In the genomic region with DNA sequence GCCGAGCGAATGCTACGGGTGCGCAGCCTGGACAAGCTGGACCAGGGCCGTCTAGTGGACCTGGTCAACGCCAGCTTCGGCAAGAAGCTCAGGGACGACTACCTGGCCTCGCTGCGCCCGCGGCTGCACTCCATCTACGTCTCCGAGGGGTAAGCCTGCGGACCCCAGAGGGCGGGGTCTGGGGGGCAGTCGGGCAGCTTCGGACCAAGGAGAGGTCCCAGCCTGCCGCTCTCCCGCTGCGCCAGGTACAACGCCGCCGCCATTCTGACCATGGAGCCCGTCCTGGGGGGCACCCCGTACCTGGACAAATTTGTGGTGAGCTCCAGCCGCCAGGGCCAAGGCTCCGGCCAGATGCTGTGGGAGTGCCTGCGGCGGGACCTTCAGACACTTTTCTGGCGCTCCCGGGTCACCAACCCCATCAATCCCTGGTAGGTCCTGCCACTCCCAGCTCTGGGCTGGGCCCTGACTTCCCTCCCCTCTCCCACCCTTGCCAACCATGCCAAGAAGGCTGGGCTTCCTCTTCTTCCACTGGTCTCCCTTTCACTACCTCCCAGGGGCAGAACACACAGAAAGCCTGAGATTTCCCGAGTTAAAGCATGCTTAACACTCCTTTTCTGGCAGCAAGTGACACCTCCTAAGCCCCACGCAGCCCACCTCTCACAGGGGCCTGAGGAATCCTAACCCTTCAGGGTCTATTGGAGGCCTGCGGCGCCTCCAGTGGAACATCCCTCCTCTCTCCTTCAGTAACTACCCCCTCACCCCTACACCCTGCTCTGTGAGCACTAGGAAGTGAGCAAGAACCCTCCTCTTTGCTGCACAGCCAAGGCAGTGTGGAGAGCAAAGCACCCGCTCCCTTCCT, we compare ENCODE assay signal across 8 cellular contexts. TPM values are rescaled to one million over a fixed set of nuclear protein-coding genes. Genes with fewer than 3 reads are reported as not detected.
DNase-seq lines count a peak whose midpoint lies in the region; ATAC-seq, FAIRE-seq and TF ChIP-seq lines count a peak whose summit lies in the region.

No MANE protein-coding gene starts in this region.

- H3K27ac ChIP-seq in K562 (ENCODE audit: extremely low read depth, low read depth, low read length) (no peak overlapping the region), HepG2 (ENCODE audit: extremely low read length, insufficient read depth, low read length) (no peak overlapping the region), upper lobe of left lung (peak overlapping the region in 2 of 4 donors; percentile 78 to 81)

- no peak for TF ChIP-seq RAD21 in K562 (CRISPR knock-in tag; conservative IDR thresholded peaks at IDR 0.05 in 1 of 2, IDR thresholded peaks at IDR 0.05 in 1 of 2)
- no peak for TF ChIP-seq RAD21 in HepG2 (CRISPR knock-in tag; IDR thresholded peaks at IDR 0.05)

- peaks cover 11% of the 10 kb centered on the region; the same call in 1 of the 2 replicates for H4K20me1 ChIP-seq in K562 (replicated peaks; ENCODE audit: control insufficient read depth, insufficient read depth, low read length)
- H4K20me1 ChIP-seq in HepG2 (ENCODE audit: insufficient read depth, low read length): no peaks in the 10 kb centered on the region

- H3K79me2 ChIP-seq in K562 (ENCODE audit: control insufficient read depth, insufficient read depth, low read length): no peaks in the 10 kb centered on the region
- H3K79me2 ChIP-seq in HepG2 (ENCODE audit: insufficient read depth, low read length): no peaks in the 10 kb centered on the region

- H3K36me3 ChIP-seq in K562 (ENCODE audit: control insufficient read depth, insufficient read depth, low read length): peaks cover 13% of the 10 kb centered on the region; the same call in 1 of the 3 replicates
- peaks cover 1 to 17% of the 10 kb centered on the region in 2 experiments; a peak in 3 of 5 replicates for H3K36me3 ChIP-seq in HepG2 (replicated peaks in 1 of 2; ENCODE audit: control insufficient read depth in 1 of 2, insufficient read depth in 2 of 2, low read length in 2 of 2)
- H3K36me3 ChIP-seq in upper lobe of left lung: peaks cover 0 to 24% (median 9%) of the 10 kb centered on the region in 4 donors

- in situ Hi-C loops in K562 (cut with MboI): no loop called here
- in situ Hi-C loops in HepG2 (cut with HindIII; ENCODE audit: extremely low pct_ligation_motif_present, low pct_unique_long_range_greater_than_20kb): no loop called here

- H3K4me2 ChIP-seq in K562 (ENCODE audit: insufficient read depth, low read length): peak overlapping the region; percentile 53
- H3K4me2 ChIP-seq in HepG2 (ENCODE audit: low read depth, low read length): no peak overlapping the region

- H3K9me3 ChIP-seq in K562 (replicated peaks; ENCODE audit: control insufficient read depth, insufficient read depth, low read depth, low read length) (no peaks in the 10 kb centered on the region), HepG2 (ENCODE audit: low read length) (no peaks in the 10 kb centered on the region), upper lobe of left lung (no peaks in the 10 kb centered on the region)

- intact Hi-C loops in CD14-positive monocyte (cut with micrococcal nuclease) (loop anchor here in 1 of 2 donors (5.0 kb wide), 1 partner anchor 35 kb away; no protein-coding TSS in a partner anchor), K562 (cut with micrococcal nuclease) (no loop called here), HepG2 (cut with micrococcal nuclease; ENCODE audit: unreplicated experiment) (no loop called here)

- TF ChIP-seq POLR2A in K562 (conservative IDR thresholded peaks at IDR 0.05) (no peak), HepG2 (IDR thresholded peaks at IDR 0.05; ENCODE audit: insufficient read depth in 1 of 2, low read depth in 2 of 2, low read length in 2 of 2) (no peak), upper lobe of left lung (IDR thresholded peaks at IDR 0.05) (no peak)

- TF ChIP-seq EP300 in K562 (IDR thresholded peaks at IDR 0.05; ENCODE audit: low read length) (no peak), HepG2 (IDR thresholded peaks at IDR 0.05; ENCODE audit: low read depth in 2 of 2, low read length in 2 of 2) (no peak), HepG2 (CRISPR knock-in tag; IDR thresholded peaks at IDR 0.05; ENCODE audit: borderline replicate concordance) (no peak), upper lobe of left lung (IDR thresholded peaks at IDR 0.05) (no peak)

- H3K27me3 Mint-ChIP-seq in CD14-positive monocyte (ENCODE audit: low read depth in 3 of 3): peaks cover 34 to 43% (median 39%) of the 10 kb centered on the region in 3 donors

- H3K27ac Mint-ChIP-seq in CD14-positive monocyte: peak overlapping the region; percentile 80 to 92 (median 85)

- 29% methylated on average over 30 of the region's 37 CpGs for WGBS in K562 (ENCODE audit: insufficient coverage, low coverage, missing lambda C conversion rate)
- 96% methylated on average over 37 of the region's 37 CpGs for WGBS in HepG2 (ENCODE audit: low lambda C conversion rate)
- WGBS in upper lobe of left lung, 2 donors: 15 to 22% methylated on average over 8 to 16 of the region's 37 CpGs

- BruUV-seq in K562 (replicated peaks; lab: Mats Ljungman, UMichigan): no TSS peak
- no TSS peak for BruUV-seq in HepG2 (replicated peaks; lab: Mats Ljungman, UMichigan)

- H3K9ac ChIP-seq in K562 (ENCODE audit: insufficient read depth in 1 of 2, low read depth in 2 of 2, low read length in 2 of 2): peak overlapping the region in 1 of 2 experiments; percentile 12; a peak in 1 of 4 replicates
- no peak overlapping the region for H3K9ac ChIP-seq in HepG2 (ENCODE audit: insufficient read depth, low read depth, low read length)

- POLR2A ChIA-PET in K562 (lab: Yijun Ruan, JAX) (interaction anchor here (0.9 to 1.6 kb wide), 4 partner anchors 9 to 22 kb away, joined by 3 to 4 read pairs (median 4); no protein-coding TSS in a partner anchor), HepG2 (lab: Yijun Ruan, JAX) (interaction anchor here (0.7 kb wide), 1 partner anchor 39 kb away, joined by 3 read pairs; no protein-coding TSS in a partner anchor)

- no peak overlapping the region for H2AFZ ChIP-seq in K562 (ENCODE audit: low read depth, low read length)
- no peak overlapping the region for H2AFZ ChIP-seq in HepG2 (ENCODE audit: low read length)

- H3K27me3 ChIP-seq in K562 (ENCODE audit: control insufficient read depth in 2 of 2, insufficient read depth in 2 of 2, low read length in 2 of 2) (no peaks in the 10 kb centered on the region), HepG2 (ENCODE audit: control insufficient read depth in 1 of 2, insufficient read depth in 2 of 2, low read length in 2 of 2) (no peaks in the 10 kb centered on the region), upper lobe of left lung (peaks cover 0 to 20% (median 14%) of the 10 kb centered on the region in 4 donors)

- peak overlapping the region; percentile 86 to 94 for H3K4me3 Mint-ChIP-seq in CD14-positive monocyte

- ATAC-seq in HG03520 (IDR thresholded peaks at IDR 0.05; ENCODE audit: unreplicated experiment) (peak; percentile 6), K562 (no peak), HepG2 (no peak), upper lobe of left lung (ENCODE audit: low FRiP score in 2 of 2) (peak in 1 of 2 donors; percentile 43), GM19395 (IDR thresholded peaks at IDR 0.05; ENCODE audit: unreplicated experiment) (no peak)

- TF ChIP-seq CTCF in CD14-positive monocyte (IDR thresholded peaks at IDR 0.05) (peak; percentile 12), K562 (IDR thresholded peaks at IDR 0.05 in 2 of 3, conservative IDR thresholded peaks at IDR 0.05 in 1 of 3; ENCODE audit: insufficient read depth in 2 of 3, low read depth in 1 of 3, low read length in 3 of 3) (no peak), HepG2 (CRISPR knock-in tag; IDR thresholded peaks at IDR 0.05) (no peak), upper lobe of left lung (IDR thresholded peaks at IDR 0.05) (peak in 2 of 6 experiments; percentile 4 to 22)

- H3K4me1 ChIP-seq in K562 (replicated peaks in 1 of 2; ENCODE audit: control insufficient read depth in 2 of 2, insufficient read depth in 2 of 2, low read length in 2 of 2) (peaks cover 9 to 37% of the 10 kb centered on the region in 2 experiments), HepG2 (ENCODE audit: insufficient read depth, low read length) (peaks cover 51% of the 10 kb centered on the region), upper lobe of left lung (peaks cover 32 to 48% (median 34%) of the 10 kb centered on the region in 4 donors)

- FAIRE-seq in K562 (lab: Jason Lieb, UNC) (no peak), HepG2 (lab: Jason Lieb, UNC) (no peak)

- peaks cover 26 to 33% of the 10 kb centered on the region in 2 donors for H3K36me3 Mint-ChIP-seq in CD14-positive monocyte

- H3K9me3 Mint-ChIP-seq in CD14-positive monocyte: peaks cover 0 to 17% (median 5%) of the 10 kb centered on the region in 7 donors

- H3K9me1 ChIP-seq in K562 (ENCODE audit: control insufficient read depth, insufficient read depth, low read length): no peaks in the 10 kb centered on the region

- CTCF ChIA-PET in K562 (lab: Yijun Ruan, JAX; ENCODE audit: low intra/inter-chr PET ratio): interaction anchor here (0.6 kb wide), 1 partner anchor 47 kb away, joined by 3 read pairs; no protein-coding TSS in a partner anchor
- CTCF ChIA-PET in HepG2 (lab: Yijun Ruan, JAX; ENCODE audit: low intra/inter-chr PET ratio, low total read pairs): no interaction called here

- peak; percentile 49 for DNase-seq in CD14-positive monocyte (ENCODE audit: low spot score)
- DNase-seq in K562 (ENCODE audit: extremely low read depth in 1 of 4, low spot score in 3 of 4): no peak
- no peak for DNase-seq in HepG2 (ENCODE audit: low spot score)
- DNase-seq in upper lobe of left lung: peak in 1 of 2 donors; percentile 86
- no peak for DNase-seq in central memory CD4-positive, alpha-beta T cell
- DNase-seq in NCI-H1092 treated with DMSO at 0.1 percent for 48 hours (lab: John Stamatoyannopoulos, UW): no peak

- H3K4me1 Mint-ChIP-seq in CD14-positive monocyte: peaks cover 43% of the 10 kb centered on the region

- H3K4me3 ChIP-seq in K562: no peak overlapping the region
- H3K4me3 ChIP-seq in HepG2 (replicated peaks in 1 of 3; ENCODE audit: insufficient read depth in 1 of 3, low read depth in 2 of 3, low read length in 3 of 3): no peak overlapping the region
- peak overlapping the region; percentile 44 to 66 (median 56) for H3K4me3 ChIP-seq in upper lobe of left lung

RNA-seq across cellular contexts. Expression of a gene that starts 3.2 kb away (rescaled TPM):
- polyA plus RNA-seq in CD14-positive monocyte (under 1 TPM; 0.84 to 0.93 TPM), K562 (2011; rRNA removed) (0.03 TPM in 1 of 2 replicates, not detected in the other), K562 (2014; fragmentation: Illumina TruSeq; extraction: Trizol) (0.10 TPM in 1 of 2 replicates, not detected in the other), K562 (2014; fragmentation: Nextera tagmentation; extraction: Ambion mirVana) (not detected), K562 (2014; rRNA removed) (0.28 TPM in 1 of 2 replicates, not detected in the other), HepG2 (2011; rRNA removed) (5.1 and 10.3 TPM in 2 replicates)
- not detected in 2 replicates for total RNA-seq in K562 (2011; cell fraction: chromatin; rRNA removed; ENCODE audit: low replicate concordance)
- not detected in 2 replicates for total RNA-seq in K562 (2011; cell fraction: nucleolus; rRNA removed)
- not detected in 2 replicates for total RNA-seq in K562 (2011; cell fraction: nucleoplasm; rRNA removed)
- total RNA-seq in K562 (2014; rRNA removed) (not detected in 2 replicates), K562 (2014; rRNA removed; fragmentation: Illumina TruSeq; extraction: Trizol) (not detected in 2 replicates), K562 (2015; rRNA removed; fragmentation: Illumina TruSeq; extraction: Trizol) (not detected in 2 replicates), K562 (2021) (not detected in 2 replicates), HepG2 (2016; rRNA removed; fragmentation: Illumina TruSeq; extraction: Trizol) (3.0 and 4.3 TPM in 2 replicates), upper lobe of left lung (10 to 100 TPM in 1 of 6 donors, 1 to 10 TPM in 5; 4.3 to 12.4 (median 7.0) TPM)
- 0.12 TPM in 1 of 2 replicates, not detected in the other for polyA plus RNA-seq in K562 (2011; cell fraction: cytosol; rRNA removed)
- not detected in 2 replicates for polyA plus RNA-seq in K562 (2011; cell fraction: nucleus; rRNA removed)
- 0.10 and 0.11 TPM in 2 replicates for polyA plus RNA-seq in K562 (2012)
- polyA minus RNA-seq in K562 (2011; rRNA and poly(A)+ RNA removed): not detected in 2 replicates
- not detected in 2 replicates for polyA minus RNA-seq in K562 (2011; cell fraction: cytosol; rRNA and poly(A)+ RNA removed)
- not detected in 2 replicates for polyA minus RNA-seq in K562 (2011; cell fraction: nucleus; rRNA and poly(A)+ RNA removed)
- 1.2 TPM in 2 replicates for total RNA-seq in HepG2 (2016; cell fraction: cytosol; rRNA removed; fragmentation: Illumina TruSeq; extraction: Trizol; ENCODE audit: low read depth)
- 2.8 and 4.3 TPM in 2 replicates for total RNA-seq in HepG2 (2016; cell fraction: insoluble cytoplasmic fraction; rRNA removed; fragmentation: Illumina TruSeq; extraction: Trizol)
- total RNA-seq in HepG2 (2016; cell fraction: membrane; rRNA removed; fragmentation: Illumina TruSeq; extraction: Trizol): 2.2 and 2.3 TPM in 2 replicates
- total RNA-seq in HepG2 (2016; cell fraction: nucleus; rRNA removed; fragmentation: Illumina TruSeq; extraction: Trizol): 2.6 and 2.8 TPM in 2 replicates
- 5.9 and 6.6 TPM in 2 replicates for polyA plus RNA-seq in HepG2 (2011; cell fraction: cytosol; rRNA removed)
- 13.6 and 19.6 TPM in 2 replicates for polyA plus RNA-seq in HepG2 (2011; cell fraction: nucleus; rRNA removed)
- polyA plus RNA-seq in HepG2 (2012): 2.8 and 7.9 TPM in 2 replicates
- 0.93 and 1.1 TPM in 2 replicates for polyA plus RNA-seq in HepG2 (2016; cell fraction: cytosol; fragmentation: Illumina TruSeq; extraction: Trizol; ENCODE audit: low read depth)
- 2.4 and 3.6 TPM in 2 replicates for polyA plus RNA-seq in HepG2 (2016; cell fraction: insoluble cytoplasmic fraction; fragmentation: Illumina TruSeq; extraction: Trizol; ENCODE audit: low read depth)
- polyA plus RNA-seq in HepG2 (2016; cell fraction: membrane; fragmentation: Illumina TruSeq; extraction: Trizol; ENCODE audit: low read depth): 1.6 and 1.8 TPM in 2 replicates
- polyA plus RNA-seq in HepG2 (2016; cell fraction: nucleus; fragmentation: Illumina TruSeq; extraction: Trizol; ENCODE audit: insufficient read depth, low read depth): 5.8 and 5.9 TPM in 2 replicates
- polyA minus RNA-seq in HepG2 (2011; rRNA and poly(A)+ RNA removed; ENCODE audit: low replicate concordance): 0.82 and 14.6 TPM in 2 replicates
- polyA minus RNA-seq in HepG2 (2011; cell fraction: cytosol; rRNA and poly(A)+ RNA removed): 4.7 and 6.5 TPM in 2 replicates
- polyA minus RNA-seq in HepG2 (2011; cell fraction: nucleus; rRNA and poly(A)+ RNA removed): 4.0 and 9.2 TPM in 2 replicates

RNA-seq across cellular contexts. Expression of a gene that starts 7.2 kb away (rescaled TPM):
- 10 to 100 TPM; 33.6 to 41.4 TPM for polyA plus RNA-seq in CD14-positive monocyte
- 29.2 and 76.2 TPM in 2 replicates for total RNA-seq in K562 (2011; cell fraction: chromatin; rRNA removed; ENCODE audit: low replicate concordance)
- 97.2 and 110 TPM in 2 replicates for total RNA-seq in K562 (2011; cell fraction: nucleolus; rRNA removed)
- total RNA-seq in K562 (2011; cell fraction: nucleoplasm; rRNA removed): 81.8 and 82.7 TPM in 2 replicates
- 42.8 and 45.1 TPM in 2 replicates for total RNA-seq in K562 (2014; rRNA removed)
- total RNA-seq in K562 (2014; rRNA removed; fragmentation: Illumina TruSeq; extraction: Trizol): 17.8 and 22.4 TPM in 2 replicates
- total RNA-seq in K562 (2015; rRNA removed; fragmentation: Illumina TruSeq; extraction: Trizol): 27.2 and 30.8 TPM in 2 replicates
- 35.6 and 37.8 TPM in 2 replicates for total RNA-seq in K562 (2021)
- polyA plus RNA-seq in K562 (2011; rRNA removed): 35.4 and 49.7 TPM in 2 replicates
- 81.1 and 94.4 TPM in 2 replicates for polyA plus RNA-seq in K562 (2011; cell fraction: cytosol; rRNA removed)
- polyA plus RNA-seq in K562 (2011; cell fraction: nucleus; rRNA removed): 33.4 and 33.8 TPM in 2 replicates
- polyA plus RNA-seq in K562 (2012): 39.5 and 56.3 TPM in 2 replicates
- 21.2 and 31.4 TPM in 2 replicates for polyA plus RNA-seq in K562 (2014; fragmentation: Illumina TruSeq; extraction: Trizol)
- 100 to 1,000 TPM in 1 of 2 experiments, 10 to 100 TPM in 1; 79.4 to 110 TPM for polyA plus RNA-seq in K562 (2014; fragmentation: Nextera tagmentation; extraction: Ambion mirVana)
- polyA plus RNA-seq in K562 (2014; rRNA removed): 50.9 and 55.7 TPM in 2 replicates
- polyA minus RNA-seq in K562 (2011; rRNA and poly(A)+ RNA removed): 34.9 and 37.8 TPM in 2 replicates
- polyA minus RNA-seq in K562 (2011; cell fraction: cytosol; rRNA and poly(A)+ RNA removed): 18.9 and 27.4 TPM in 2 replicates
- 13.7 and 19.7 TPM in 2 replicates for polyA minus RNA-seq in K562 (2011; cell fraction: nucleus; rRNA and poly(A)+ RNA removed)
- 50.0 and 72.0 TPM in 2 replicates for total RNA-seq in HepG2 (2016; rRNA removed; fragmentation: Illumina TruSeq; extraction: Trizol)
- 24.7 and 30.5 TPM in 2 replicates for total RNA-seq in HepG2 (2016; cell fraction: cytosol; rRNA removed; fragmentation: Illumina TruSeq; extraction: Trizol; ENCODE audit: low read depth)
- total RNA-seq in HepG2 (2016; cell fraction: insoluble cytoplasmic fraction; rRNA removed; fragmentation: Illumina TruSeq; extraction: Trizol): 50.9 and 73.7 TPM in 2 replicates
- total RNA-seq in HepG2 (2016; cell fraction: membrane; rRNA removed; fragmentation: Illumina TruSeq; extraction: Trizol): 58.1 and 63.3 TPM in 2 replicates
- 55.2 and 61.0 TPM in 2 replicates for total RNA-seq in HepG2 (2016; cell fraction: nucleus; rRNA removed; fragmentation: Illumina TruSeq; extraction: Trizol)
- 100 and 107 TPM in 2 replicates for polyA plus RNA-seq in HepG2 (2011; rRNA removed)
- 128 and 161 TPM in 2 replicates for polyA plus RNA-seq in HepG2 (2011; cell fraction: cytosol; rRNA removed)
- 53.5 and 60.7 TPM in 2 replicates for polyA plus RNA-seq in HepG2 (2011; cell fraction: nucleus; rRNA removed)
- polyA plus RNA-seq in HepG2 (2012): 65.5 and 74.9 TPM in 2 replicates
- 19.8 and 21.2 TPM in 2 replicates for polyA plus RNA-seq in HepG2 (2016; cell fraction: cytosol; fragmentation: Illumina TruSeq; extraction: Trizol; ENCODE audit: low read depth)
- 35.3 and 36.8 TPM in 2 replicates for polyA plus RNA-seq in HepG2 (2016; cell fraction: insoluble cytoplasmic fraction; fragmentation: Illumina TruSeq; extraction: Trizol; ENCODE audit: low read depth)
- polyA plus RNA-seq in HepG2 (2016; cell fraction: membrane; fragmentation: Illumina TruSeq; extraction: Trizol; ENCODE audit: low read depth): 39.0 and 44.1 TPM in 2 replicates
- 68.4 and 69.1 TPM in 2 replicates for polyA plus RNA-seq in HepG2 (2016; cell fraction: nucleus; fragmentation: Illumina TruSeq; extraction: Trizol; ENCODE audit: insufficient read depth, low read depth)
- polyA minus RNA-seq in HepG2 (2011; rRNA and poly(A)+ RNA removed; ENCODE audit: low replicate concordance): 52.0 and 233 TPM in 2 replicates
- 45.2 and 52.9 TPM in 2 replicates for polyA minus RNA-seq in HepG2 (2011; cell fraction: cytosol; rRNA and poly(A)+ RNA removed)
- polyA minus RNA-seq in HepG2 (2011; cell fraction: nucleus; rRNA and poly(A)+ RNA removed): 37.7 and 38.3 TPM in 2 replicates
- 10 to 100 TPM; 10.5 to 36.9 (median 29.1) TPM for total RNA-seq in upper lobe of left lung

RNA-seq across cellular contexts. Expression of a gene that starts 53.8 kb away (rescaled TPM):
- polyA plus RNA-seq in CD14-positive monocyte (not detected), K562 (2011; rRNA removed) (0.09 TPM in 1 of 2 replicates, not detected in the other), K562 (2014; fragmentation: Illumina TruSeq; extraction: Trizol) (not detected in 2 replicates), K562 (2014; fragmentation: Nextera tagmentation; extraction: Ambion mirVana) (not detected), K562 (2014; rRNA removed) (not detected in 2 replicates), HepG2 (2011; rRNA removed) (0.24 and 0.25 TPM in 2 replicates)
- total RNA-seq in K562 (2011; cell fraction: chromatin; rRNA removed; ENCODE audit: low replicate concordance): not detected in 2 replicates
- total RNA-seq in K562 (2011; cell fraction: nucleolus; rRNA removed): not detected in 2 replicates
- not detected in 2 replicates for total RNA-seq in K562 (2011; cell fraction: nucleoplasm; rRNA removed)
- total RNA-seq in K562 (2014; rRNA removed) (not detected in 2 replicates), K562 (2014; rRNA removed; fragmentation: Illumina TruSeq; extraction: Trizol) (not detected in 2 replicates), K562 (2015; rRNA removed; fragmentation: Illumina TruSeq; extraction: Trizol) (not detected in 2 replicates), K562 (2021) (not detected in 2 replicates), HepG2 (2016; rRNA removed; fragmentation: Illumina TruSeq; extraction: Trizol) (not detected in 2 replicates), upper lobe of left lung (under 1 TPM in 1 of 6 donors, not detected in 5; 0.60 TPM)
- polyA plus RNA-seq in K562 (2011; cell fraction: cytosol; rRNA removed): 0.27 TPM in 1 of 2 replicates, not detected in the other
- polyA plus RNA-seq in K562 (2011; cell fraction: nucleus; rRNA removed): 0.17 and 0.24 TPM in 2 replicates
- not detected in 2 replicates for polyA plus RNA-seq in K562 (2012)
- not detected in 2 replicates for polyA minus RNA-seq in K562 (2011; rRNA and poly(A)+ RNA removed)
- not detected in 2 replicates for polyA minus RNA-seq in K562 (2011; cell fraction: cytosol; rRNA and poly(A)+ RNA removed)
- polyA minus RNA-seq in K562 (2011; cell fraction: nucleus; rRNA and poly(A)+ RNA removed): not detected in 2 replicates
- total RNA-seq in HepG2 (2016; cell fraction: cytosol; rRNA removed; fragmentation: Illumina TruSeq; extraction: Trizol; ENCODE audit: low read depth): not detected in 2 replicates
- total RNA-seq in HepG2 (2016; cell fraction: insoluble cytoplasmic fraction; rRNA removed; fragmentation: Illumina TruSeq; extraction: Trizol): not detected in 2 replicates
- total RNA-seq in HepG2 (2016; cell fraction: membrane; rRNA removed; fragmentation: Illumina TruSeq; extraction: Trizol): not detected in 2 replicates
- not detected in 2 replicates for total RNA-seq in HepG2 (2016; cell fraction: nucleus; rRNA removed; fragmentation: Illumina TruSeq; extraction: Trizol)
- polyA plus RNA-seq in HepG2 (2011; cell fraction: cytosol; rRNA removed): 0.21 and 0.30 TPM in 2 replicates
- polyA plus RNA-seq in HepG2 (2011; cell fraction: nucleus; rRNA removed): 1.1 and 1.2 TPM in 2 replicates
- 0.32 TPM in 1 of 2 replicates, not detected in the other for polyA plus RNA-seq in HepG2 (2012)
- polyA plus RNA-seq in HepG2 (2016; cell fraction: cytosol; fragmentation: Illumina TruSeq; extraction: Trizol; ENCODE audit: low read depth): not detected in 2 replicates
- not detected in 2 replicates for polyA plus RNA-seq in HepG2 (2016; cell fraction: insoluble cytoplasmic fraction; fragmentation: Illumina TruSeq; extraction: Trizol; ENCODE audit: low read depth)
- polyA plus RNA-seq in HepG2 (2016; cell fraction: membrane; fragmentation: Illumina TruSeq; extraction: Trizol; ENCODE audit: low read depth): not detected in 2 replicates
- not detected in 2 replicates for polyA plus RNA-seq in HepG2 (2016; cell fraction: nucleus; fragmentation: Illumina TruSeq; extraction: Trizol; ENCODE audit: insufficient read depth, low read depth)
- not detected in 2 replicates for polyA minus RNA-seq in HepG2 (2011; rRNA and poly(A)+ RNA removed; ENCODE audit: low replicate concordance)
- not detected in 2 replicates for polyA minus RNA-seq in HepG2 (2011; cell fraction: cytosol; rRNA and poly(A)+ RNA removed)
- not detected in 2 replicates for polyA minus RNA-seq in HepG2 (2011; cell fraction: nucleus; rRNA and poly(A)+ RNA removed)

RNA-seq across cellular contexts. Expression of a gene that starts 58.9 kb away (rescaled TPM):
- 10 to 100 TPM; 64.4 to 65.8 TPM for polyA plus RNA-seq in CD14-positive monocyte
- 48.1 and 49.0 TPM in 2 replicates for total RNA-seq in K562 (2011; cell fraction: chromatin; rRNA removed; ENCODE audit: low replicate concordance)
- 32.9 and 33.7 TPM in 2 replicates for total RNA-seq in K562 (2011; cell fraction: nucleolus; rRNA removed)
- 64.8 and 108 TPM in 2 replicates for total RNA-seq in K562 (2011; cell fraction: nucleoplasm; rRNA removed)
- total RNA-seq in K562 (2014; rRNA removed): 53.0 and 71.1 TPM in 2 replicates
- total RNA-seq in K562 (2014; rRNA removed; fragmentation: Illumina TruSeq; extraction: Trizol): 78.4 and 82.8 TPM in 2 replicates
- total RNA-seq in K562 (2015; rRNA removed; fragmentation: Illumina TruSeq; extraction: Trizol): 95.0 and 102 TPM in 2 replicates
- 104 and 108 TPM in 2 replicates for total RNA-seq in K562 (2021)
- 66.3 and 82.2 TPM in 2 replicates for polyA plus RNA-seq in K562 (2011; rRNA removed)
- 56.4 and 75.0 TPM in 2 replicates for polyA plus RNA-seq in K562 (2011; cell fraction: cytosol; rRNA removed)
- polyA plus RNA-seq in K562 (2011; cell fraction: nucleus; rRNA removed): 32.9 and 38.2 TPM in 2 replicates
- 40.9 and 63.3 TPM in 2 replicates for polyA plus RNA-seq in K562 (2012)
- 98.5 and 124 TPM in 2 replicates for polyA plus RNA-seq in K562 (2014; fragmentation: Illumina TruSeq; extraction: Trizol)
- 100 to 1,000 TPM in 1 of 2 experiments, 10 to 100 TPM in 1; 89.3 to 258 TPM for polyA plus RNA-seq in K562 (2014; fragmentation: Nextera tagmentation; extraction: Ambion mirVana)
- polyA plus RNA-seq in K562 (2014; rRNA removed): 70.0 and 80.9 TPM in 2 replicates
- 133 and 173 TPM in 2 replicates for polyA minus RNA-seq in K562 (2011; rRNA and poly(A)+ RNA removed)
- polyA minus RNA-seq in K562 (2011; cell fraction: cytosol; rRNA and poly(A)+ RNA removed): 44.4 and 52.5 TPM in 2 replicates
- polyA minus RNA-seq in K562 (2011; cell fraction: nucleus; rRNA and poly(A)+ RNA removed): 11.3 and 24.1 TPM in 2 replicates
- 52.8 and 58.4 TPM in 2 replicates for total RNA-seq in HepG2 (2016; rRNA removed; fragmentation: Illumina TruSeq; extraction: Trizol)
- total RNA-seq in HepG2 (2016; cell fraction: cytosol; rRNA removed; fragmentation: Illumina TruSeq; extraction: Trizol; ENCODE audit: low read depth): 33.1 and 35.6 TPM in 2 replicates
- 54.1 and 58.0 TPM in 2 replicates for total RNA-seq in HepG2 (2016; cell fraction: insoluble cytoplasmic fraction; rRNA removed; fragmentation: Illumina TruSeq; extraction: Trizol)
- total RNA-seq in HepG2 (2016; cell fraction: membrane; rRNA removed; fragmentation: Illumina TruSeq; extraction: Trizol): 83.5 and 84.1 TPM in 2 replicates
- total RNA-seq in HepG2 (2016; cell fraction: nucleus; rRNA removed; fragmentation: Illumina TruSeq; extraction: Trizol): 32.8 and 34.5 TPM in 2 replicates
- 43.3 and 55.7 TPM in 2 replicates for polyA plus RNA-seq in HepG2 (2011; rRNA removed)
- polyA plus RNA-seq in HepG2 (2011; cell fraction: cytosol; rRNA removed): 39.5 and 49.1 TPM in 2 replicates
- 23.0 and 23.8 TPM in 2 replicates for polyA plus RNA-seq in HepG2 (2011; cell fraction: nucleus; rRNA removed)
- polyA plus RNA-seq in HepG2 (2012): 41.3 and 43.4 TPM in 2 replicates
- polyA plus RNA-seq in HepG2 (2016; cell fraction: cytosol; fragmentation: Illumina TruSeq; extraction: Trizol; ENCODE audit: low read depth): 42.1 and 49.1 TPM in 2 replicates
- 92.1 and 94.1 TPM in 2 replicates for polyA plus RNA-seq in HepG2 (2016; cell fraction: insoluble cytoplasmic fraction; fragmentation: Illumina TruSeq; extraction: Trizol; ENCODE audit: low read depth)
- polyA plus RNA-seq in HepG2 (2016; cell fraction: membrane; fragmentation: Illumina TruSeq; extraction: Trizol; ENCODE audit: low read depth): 93.0 and 95.9 TPM in 2 replicates
- polyA plus RNA-seq in HepG2 (2016; cell fraction: nucleus; fragmentation: Illumina TruSeq; extraction: Trizol; ENCODE audit: insufficient read depth, low read depth): 65.1 and 74.2 TPM in 2 replicates
- 62.0 and 88.5 TPM in 2 replicates for polyA minus RNA-seq in HepG2 (2011; rRNA and poly(A)+ RNA removed; ENCODE audit: low replicate concordance)
- polyA minus RNA-seq in HepG2 (2011; cell fraction: cytosol; rRNA and poly(A)+ RNA removed): 34.6 and 39.9 TPM in 2 replicates
- polyA minus RNA-seq in HepG2 (2011; cell fraction: nucleus; rRNA and poly(A)+ RNA removed): 40.4 and 42.5 TPM in 2 replicates
- total RNA-seq in upper lobe of left lung: 10 to 100 TPM; 14.8 to 38.3 (median 33.6) TPM

Comparison
In these comparisons a context has a peak if more than half of its experiments do, and no peak if none do; other contexts are left out.
1. H3K4me3 ChIP-seq: peak in upper lobe of left lung (4 of 4); none in K562 (single experiment) and HepG2 (0 of 3).